In genomic region chrX:150547511-150548115, GRCh38 we compare ENCODE assay signal across 2 cellular contexts.
TF ChIP-seq lines count a peak whose summit lies in the region.

No MANE protein-coding gene starts in this region.

TF ChIP-seq in SK-N-SH, 30 proteins besides CTCF, POLR2A, EP300 and RAD21 (continued from another document):
- TF ChIP-seq USF1 (IDR thresholded peaks at IDR 0.05; ENCODE audit: borderline replicate concordance, low read depth): peak; percentile 80

TF ChIP-seq in HepG2, 621 proteins besides CTCF, POLR2A, EP300 and RAD21 (continued from another document and continues in another):
- TF ChIP-seq ZBTB34 (CRISPR knock-in tag; IDR thresholded peaks at IDR 0.05) (no peak), NFYB (CRISPR knock-in tag; IDR thresholded peaks at IDR 0.05) (peak; percentile 77), ZNF784 (CRISPR knock-in tag; IDR thresholded peaks at IDR 0.05; ENCODE audit: borderline replicate concordance) (no peak), PPARG (CRISPR knock-in tag; conservative IDR thresholded peaks at IDR 0.05) (no peak), ARNTL (CRISPR knock-in tag; IDR thresholded peaks at IDR 0.05) (no peak), SP1 (IDR thresholded peaks at IDR 0.05) (no peak), SP1 (CRISPR knock-in tag; IDR thresholded peaks at IDR 0.05) (no peak), SRF (IDR thresholded peaks at IDR 0.05; ENCODE audit: low read depth, low read length) (no peak), ZNF260 (CRISPR knock-in tag; IDR thresholded peaks at IDR 0.05; ENCODE audit: borderline replicate concordance, low read depth) (no peak), ZFY (CRISPR knock-in tag; IDR thresholded peaks at IDR 0.05) (peak; percentile 57; the same call in 1 of the 2 replicates), ZNF207 (IDR thresholded peaks at IDR 0.05; ENCODE audit: borderline replicate concordance) (no peak), ZNF12 (CRISPR knock-in tag; IDR thresholded peaks at IDR 0.05) (no peak), CBX1 (IDR thresholded peaks at IDR 0.05; ENCODE audit: low read depth) (no peak), XBP1 (CRISPR knock-in tag; IDR thresholded peaks at IDR 0.05) (no peak), ISL2 (CRISPR knock-in tag; IDR thresholded peaks at IDR 0.05) (no peak), ETV6 (CRISPR knock-in tag; conservative IDR thresholded peaks at IDR 0.05) (no peak), ZNF710 (CRISPR knock-in tag; IDR thresholded peaks at IDR 0.05; ENCODE audit: borderline replicate concordance) (no peak), ZNF83 (CRISPR knock-in tag; IDR thresholded peaks at IDR 0.05; ENCODE audit: borderline replicate concordance) (no peak), NFATC3 (CRISPR knock-in tag; IDR thresholded peaks at IDR 0.05) (no peak), TEAD3 (CRISPR knock-in tag; optimal IDR thresholded peaks at IDR 0.05; ENCODE audit: borderline replicate concordance) (no peak), HNRNPLL (IDR thresholded peaks at IDR 0.05; ENCODE audit: low read depth, low read length, poor library complexity, severe bottlenecking) (peak; percentile 25), HOXA7 (CRISPR knock-in tag; IDR thresholded peaks at IDR 0.05) (no peak), MAFG (CRISPR knock-in tag; IDR thresholded peaks at IDR 0.05) (no peak), IRF2 (CRISPR knock-in tag; IDR thresholded peaks at IDR 0.05) (no peak), ZNF326 (CRISPR knock-in tag; IDR thresholded peaks at IDR 0.05; ENCODE audit: borderline replicate concordance) (no peak), NPAS2 (CRISPR knock-in tag; IDR thresholded peaks at IDR 0.05; ENCODE audit: borderline replicate concordance) (no peak), ONECUT2 (CRISPR knock-in tag; IDR thresholded peaks at IDR 0.05) (no peak), ZNF432 (CRISPR knock-in tag; IDR thresholded peaks at IDR 0.05; ENCODE audit: borderline replicate concordance) (no peak), IKZF1 (IDR thresholded peaks at IDR 0.05) (no peak), ZNF720 (CRISPR knock-in tag; IDR thresholded peaks at IDR 0.05) (no peak), STAT6 (CRISPR knock-in tag; IDR thresholded peaks at IDR 0.05; ENCODE audit: borderline replicate concordance) (no peak), ZNF850 (CRISPR knock-in tag; conservative IDR thresholded peaks at IDR 0.05) (no peak), DZIP1 (CRISPR knock-in tag; IDR thresholded peaks at IDR 0.05) (no peak), TRAFD1 (CRISPR knock-in tag; IDR thresholded peaks at IDR 0.05; ENCODE audit: borderline replicate concordance) (no peak), ZKSCAN5 (CRISPR knock-in tag; IDR thresholded peaks at IDR 0.05) (no peak), POGZ (CRISPR knock-in tag; IDR thresholded peaks at IDR 0.05) (0 out of 2 replicates have a peak, but pooled peaks have one; percentile 23), TFDP1 (CRISPR knock-in tag; IDR thresholded peaks at IDR 0.05; ENCODE audit: borderline replicate concordance) (peak; percentile 56; the same call in 1 of the 2 replicates), GRHL1 (CRISPR knock-in tag; conservative IDR thresholded peaks at IDR 0.05) (no peak), ZBTB25 (CRISPR knock-in tag; IDR thresholded peaks at IDR 0.05) (0 out of 2 replicates have a peak, but pooled peaks have one; percentile 30), TOPORS (CRISPR knock-in tag; IDR thresholded peaks at IDR 0.05) (no peak), ZNF75D (CRISPR knock-in tag; IDR thresholded peaks at IDR 0.05; ENCODE audit: borderline replicate concordance) (no peak), HOXD1 (CRISPR knock-in tag; IDR thresholded peaks at IDR 0.05) (no peak), ELF1 (CRISPR knock-in tag; IDR thresholded peaks at IDR 0.05) (0 out of 2 replicates have a peak, but pooled peaks have one; percentile 16), TBX3 (IDR thresholded peaks at IDR 0.05; ENCODE audit: borderline replicate concordance) (no peak), SOX5 (CRISPR knock-in tag; IDR thresholded peaks at IDR 0.05; ENCODE audit: borderline replicate concordance) (no peak), MTA1 (CRISPR knock-in tag; IDR thresholded peaks at IDR 0.05; ENCODE audit: borderline replicate concordance) (peak; percentile 59; the same call in 1 of the 2 replicates), HMGA1 (CRISPR knock-in tag; conservative IDR thresholded peaks at IDR 0.05) (no peak), MTERF4 (CRISPR knock-in tag; IDR thresholded peaks at IDR 0.05) (no peak), ZNF746 (CRISPR knock-in tag; IDR thresholded peaks at IDR 0.05) (no peak), MATR3 (CRISPR knock-in tag; IDR thresholded peaks at IDR 0.05) (no peak), PBX2 (CRISPR knock-in tag; IDR thresholded peaks at IDR 0.05) (no peak)
